10 cellular contexts compared by ENCODE assay signal in genomic region chr2:94875820-94876522, GRCh38. TPM values are rescaled to one million over a fixed set of nuclear protein-coding genes. Genes with fewer than 3 reads are reported as not detected.
"Had no signal": no experiment of that assay in that cellular context is flagged by ENCODE, and none has a peak within 500 bp of the region (broad histone marks: within the 10 kb centered on the region; RNA-seq: fewer than 3 reads in every experiment).

No MANE protein-coding gene starts in this region.

- H3K4me3 ChIP-seq: GM23338, K562 had no signal

- H2AFZ ChIP-seq: GM23338 had no signal

- FAIRE-seq: H1, H54 had no signal

- DNase-seq: H9, HCEC 1CT, IMR-90, KG1 had no signal

- H3K27ac ChIP-seq: HL-60 had no signal

- ATAC-seq: GM23338, K562 had no signal

- H3K4me2 ChIP-seq: GM23338 had no signal

RNA-seq across cellular contexts. Expression of gene TEKT4, which starts 4.7 kb away (rescaled TPM):
- total RNA-seq: GM23338, H1, H9, HT1080, IMR-90 had no signal
